Comparison of ENCODE assay signal across 8 cellular contexts in genomic region chr2:157876066-157876770, GRCh38. TPM values are rescaled to one million over a fixed set of nuclear protein-coding genes. Genes with fewer than 3 reads are reported as not detected.
A peak's percentile ranks its signal among the peaks of the same experiment; 100 is the strongest.
DNase-seq lines count a peak whose midpoint lies in the region; ATAC-seq and TF ChIP-seq lines count a peak whose summit lies in the region.

ACVR1 (minus strand) TSS chr2:157876330; CDS start chr2:157799493, 76,837 bp downstream.

- peak within 1 kb of the TSS; percentile 64 to 93 (median 86) for H3K27ac Mint-ChIP-seq in CD14-positive monocyte
- H3K27ac Mint-ChIP-seq in activated CD8-positive, alpha-beta T cell treated with anti-CD3 and anti-CD28 coated beads, Interleukin-2, amount 10 ng/mL, durations not matched to agents 7 days and 5 days: peak within 1 kb of the TSS; percentile 81

- H3K9me3 Mint-ChIP-seq in CD14-positive monocyte: no peaks in the 10 kb centered on the region
- H3K9me3 Mint-ChIP-seq in activated CD8-positive, alpha-beta T cell treated with anti-CD3 and anti-CD28 coated beads, Interleukin-2, amount 10 ng/mL, durations not matched to agents 7 days and 5 days (ENCODE audit: insufficient read depth): no peaks in the 10 kb centered on the region

- intact Hi-C loops in CD14-positive monocyte (cut with micrococcal nuclease) (no loop called here), lower leg skin (cut with DNase I; ENCODE audit: low total_unique reads) (loop anchor here (5.0 kb wide), 1 partner anchor 89 kb away; no protein-coding TSS in a partner anchor)

- ATAC-seq in GM19397 (IDR thresholded peaks at IDR 0.05; ENCODE audit: unreplicated experiment) (peak; percentile 82), HG03565 (IDR thresholded peaks at IDR 0.05; ENCODE audit: unreplicated experiment) (peak; percentile 88)
- ATAC-seq in activated CD8-positive, alpha-beta T cell treated with anti-CD3 and anti-CD28 coated beads, Interleukin-2, amount 10 ng/mL, durations not matched to agents 7 days and 5 days: peak; percentile 82

- H3K4me3 ChIP-seq in lower leg skin (ENCODE audit: low read depth, poor library complexity, severe bottlenecking): peak within 1 kb of the TSS; percentile 76

- TF ChIP-seq POLR2A in lower leg skin (IDR thresholded peaks at IDR 0.05): peak in 1 of 2 donors; percentile 36

- H3K4me3 Mint-ChIP-seq in CD14-positive monocyte: peak within 1 kb of the TSS; percentile 90 to 91
- peak within 1 kb of the TSS; percentile 86 for H3K4me3 Mint-ChIP-seq in activated CD8-positive, alpha-beta T cell treated with anti-CD3 and anti-CD28 coated beads, Interleukin-2, amount 10 ng/mL, durations not matched to agents 7 days and 5 days

- peaks cover 31% of the 10 kb centered on the region for H3K4me1 Mint-ChIP-seq in CD14-positive monocyte
- H3K4me1 Mint-ChIP-seq in activated CD8-positive, alpha-beta T cell treated with anti-CD3 and anti-CD28 coated beads, Interleukin-2, amount 10 ng/mL, durations not matched to agents 7 days and 5 days (ENCODE audit: low read depth): peaks cover 46% of the 10 kb centered on the region

- DNase-seq in CD14-positive monocyte (ENCODE audit: low spot score) (peak; percentile 91), NCI-H82 treated with DMSO at 0.1 percent for 48 hours (lab: John Stamatoyannopoulos, UW; ENCODE audit: unreplicated experiment) (peak; percentile 95), ecto neural progenitor cell (ENCODE audit: low spot score) (peak; percentile 93), lower leg skin (ENCODE audit: low spot score in 2 of 2) (peak; percentile 92 to 99)
- DNase-seq in activated CD8-positive, alpha-beta T cell treated with anti-CD3 and anti-CD28 coated beads, Interleukin-2, amount 10 ng/mL, durations not matched to agents 7 days and 5 days: peak; percentile 88
- peak; percentile 74 to 81 for DNase-seq in stimulated activated CD4-positive, alpha-beta T cell treated with anti-CD3 and anti-CD28 coated beads, Interleukin-4, amount 100 ng/mL, for 4 hours

- H3K27me3 Mint-ChIP-seq in CD14-positive monocyte (ENCODE audit: low read depth in 3 of 3): peaks cover 0 to 11% (median 2%) of the 10 kb centered on the region in 3 donors
- H3K27me3 Mint-ChIP-seq in activated CD8-positive, alpha-beta T cell treated with anti-CD3 and anti-CD28 coated beads, Interleukin-2, amount 10 ng/mL, durations not matched to agents 7 days and 5 days (ENCODE audit: low read depth): no peaks in the 10 kb centered on the region

- WGBS in lower leg skin, 2 donors: 0 to 1% methylated on average over 36 to 40 of the region's 82 CpGs

- peaks cover 0 to 4% of the 10 kb centered on the region in 2 donors for H3K36me3 Mint-ChIP-seq in CD14-positive monocyte
- H3K36me3 Mint-ChIP-seq in activated CD8-positive, alpha-beta T cell treated with anti-CD3 and anti-CD28 coated beads, Interleukin-2, amount 10 ng/mL, durations not matched to agents 7 days and 5 days (ENCODE audit: low read depth): peaks cover 5% of the 10 kb centered on the region

- CTCF ChIA-PET in activated CD8-positive, alpha-beta T cell treated with anti-CD3 and anti-CD28 coated beads, Interleukin-2, amount 10 ng/mL, durations not matched to agents 7 days and 5 days (lab: Charles Lee): interaction anchor here (0.7 to 4.3 kb wide), 15 partner anchors 8 to 574 kb away, joined by 3 to 73 read pairs (median 5); partner anchors contain the start of gene ACVR1C

- POLR2A ChIA-PET in activated CD8-positive, alpha-beta T cell treated with anti-CD3 and anti-CD28 coated beads, Interleukin-2, amount 10 ng/mL, durations not matched to agents 7 days and 5 days (lab: Charles Lee): interaction anchor here (0.6 to 3.8 kb wide), 5 partner anchors 12 to 384 kb away, joined by 3 to 71 read pairs (median 3); no protein-coding TSS in a partner anchor

- TF ChIP-seq CTCF in CD14-positive monocyte (IDR thresholded peaks at IDR 0.05) (peak; percentile 4), lower leg skin (IDR thresholded peaks at IDR 0.05) (no peak)

RNA-seq across cellular contexts. Expression of gene ACVR1, which starts in this region (rescaled TPM):
- polyA plus RNA-seq in CD14-positive monocyte: 1 to 10 TPM; 2.8 to 4.9 TPM
- total RNA-seq in activated CD8-positive, alpha-beta T cell treated with anti-CD3 and anti-CD28 coated beads, Interleukin-2, amount 10 ng/mL, durations not matched to agents 7 days and 5 days: 10 to 100 TPM; 10.7 to 13.6 TPM
- total RNA-seq in lower leg skin: 10 to 100 TPM; 14.3 to 22.7 (median 15.2) TPM

Comparison
In these comparisons a context has a peak if more than half of its experiments do, and no peak if none do; other contexts are left out.
1. Peak in every context shown above with its lines: DNase-seq, ATAC-seq and H3K4me3 ChIP-seq.